Comparison of ENCODE assay signal across 17 cellular contexts in genomic region chr5:71859515-71859914, GRCh38.
DNase-seq lines count a peak whose midpoint lies in the region; ATAC-seq and TF ChIP-seq lines count a peak whose summit lies in the region.
"Had no signal": no experiment of that assay in that cellular context is flagged by ENCODE, and none has a peak within 500 bp of the region (broad histone marks: within the 10 kb centered on the region; RNA-seq: fewer than 3 reads in every experiment).

No MANE protein-coding gene starts in this region.

- intact Hi-C loops in heart left ventricle (cut with DNase I): no loop called here

- TF ChIP-seq POLR2A in heart left ventricle (IDR thresholded peaks at IDR 0.05): no peak

- H3K27me3 ChIP-seq in heart left ventricle (no peaks in the 10 kb centered on the region), right atrium auricular region (no peaks in the 10 kb centered on the region)
- H3K27me3 ChIP-seq: BLaER1 had no signal

- DNase-seq in NCI-H82 (lab: John Stamatoyannopoulos, UW) (peak; percentile 28), NCI-H82 treated with DMSO at 0.1 percent for 48 hours (lab: John Stamatoyannopoulos, UW; ENCODE audit: unreplicated experiment) (no peak), heart left ventricle (no peak), right atrium auricular region (ENCODE audit: low spot score) (no peak), SW480 (ENCODE audit: low spot score) (peak; percentile 82)
- DNase-seq: Caco-2; CD4-positive, CD25-positive, alpha-beta regulatory T cell; CD8-positive, alpha-beta T cell; DMS153; DND-41; GOT3 had no signal

- whole genome bisulfite sequencing in heart left ventricle, 4 donors: 43 to 52% (median 47%) methylated on average over 4 of the region's 4 CpGs

- H3K9me3 ChIP-seq in heart left ventricle (peaks cover 0 to 32% (median 13%) of the 10 kb centered on the region in 12 donors), right atrium auricular region (peaks cover 0 to 31% of the 10 kb centered on the region in 2 donors)
- H3K9me3 ChIP-seq: Caco-2 had no signal

- ATAC-seq in heart left ventricle: peak in 3 of 4 donors; percentile 22 to 61 (median 46)
- ATAC-seq in HG03196 (IDR thresholded peaks at IDR 0.05; ENCODE audit: unreplicated experiment): no peak
- no peak for ATAC-seq in HG02642 (IDR thresholded peaks at IDR 0.05; ENCODE audit: poor library complexity, unreplicated experiment)
- ATAC-seq: CD8-positive, alpha-beta T cell; HCT116 had no signal

- no peak overlapping the region for H3K4me3 ChIP-seq in heart left ventricle
- H3K4me3 ChIP-seq in right atrium auricular region: no peak overlapping the region
- H3K4me3 ChIP-seq: BLaER1 had no signal

- TF ChIP-seq CTCF in heart left ventricle (IDR thresholded peaks at IDR 0.05): no peak
- TF ChIP-seq CTCF in right atrium auricular region (IDR thresholded peaks at IDR 0.05): no peak

- H3K36me3 ChIP-seq in heart left ventricle (no peaks in the 10 kb centered on the region), right atrium auricular region (no peaks in the 10 kb centered on the region)
- H3K36me3 ChIP-seq: BLaER1 had no signal

- H3K27ac ChIP-seq in heart left ventricle: no peak overlapping the region
- no peak overlapping the region for H3K27ac ChIP-seq in right atrium auricular region
- H3K27ac ChIP-seq: 22Rv1, BLaER1, C4-2B had no signal

- H3K4me1 ChIP-seq in heart left ventricle (peaks cover 0 to 10% (median 0%) of the 10 kb centered on the region in 12 donors), right atrium auricular region (no peaks in the 10 kb centered on the region)
- H3K4me1 ChIP-seq: BLaER1, Caco-2 had no signal

Comparison
In these comparisons a context has a peak if more than half of its experiments do, and no peak if none do; other contexts are left out.
1. DNase-seq: peak in NCI-H82 (single experiment) and SW480 (single experiment); none in NCI-H82 treated with DMSO at 0.1 percent for 48 hours (single experiment), heart left ventricle (0 of 5) and right atrium auricular region (single experiment).
2. ATAC-seq: peak in heart left ventricle (3 of 4); none in HG03196 (single experiment) and HG02642 (single experiment).